In the genomic region with DNA sequence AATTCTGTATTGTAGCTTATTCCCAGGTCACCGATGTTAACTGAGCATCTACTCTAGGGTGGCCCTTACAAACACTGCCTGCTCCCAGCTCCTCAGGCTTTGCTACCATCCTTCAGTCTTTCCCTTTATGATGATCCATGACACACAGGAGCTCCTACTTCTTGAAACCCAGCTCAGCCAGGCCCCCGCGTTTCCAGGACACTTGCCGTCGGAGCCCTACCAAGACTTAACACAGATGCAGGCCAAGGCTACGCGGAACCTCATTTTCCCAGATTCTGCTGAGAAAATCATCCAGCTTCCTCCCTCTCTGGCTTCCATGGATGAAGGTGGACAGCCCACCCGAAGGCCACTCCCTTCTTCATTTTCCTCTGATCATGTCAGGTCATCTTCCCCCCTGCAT, we compare ENCODE assay signal across 30 cellular contexts.
"Had no signal": no experiment of that assay in that cellular context is flagged by ENCODE, and none has a peak within 500 bp of the region (broad histone marks: within the 10 kb centered on the region; RNA-seq: fewer than 3 reads in every experiment).

No MANE protein-coding gene starts in this region.

- H3K4me1 ChIP-seq: foreskin keratinocyte, gastrocnemius medialis had no signal

- H3K27ac Mint-ChIP-seq: activated B cell treated with CpG ODN at 0.5 μM for 24 hours; activated CD4-positive, alpha-beta memory T cell treated with anti-CD3 and anti-CD28 coated beads for 36 hours; activated CD4-positive, alpha-beta T cell treated with anti-CD3 and anti-CD28 coated beads for 36 hours; activated CD8-positive, alpha-beta memory T cell treated with anti-CD3 and anti-CD28 coated beads, Interleukin-2, amount 10 ng/mL, durations not matched to agents 7 days and 5 days; activated naive CD8-positive, alpha-beta T cell; activated T-helper 1 cell treated with anti-CD3 and anti-CD28 coated beads, Interleukin-12 subunit alpha, Interleukin-12 subunit beta, Interleukin-2, Interleukin-4 antibody, amounts not matched to agents 30 ng/mL and 10 ng/mL and 1 ng/mL, durations not matched to agents 14 hours and 24 hours and 36 hours; activated T-helper 2 cell treated with anti-CD3 and anti-CD28 coated beads, Interferon-gamma antibody, Interleukin-2, Interleukin-4, amounts not matched to agents 10 μg/mL and 5 μg/mL and 100 μg/mL, durations not matched to agents 14 hours and 24 hours and 36 hours; effector memory CD8-positive, alpha-beta T cell had no signal

- H3K4me3 ChIP-seq: esophagus muscularis mucosa, gastrocnemius medialis, heart right ventricle had no signal

- FAIRE-seq: astrocyte, colon had no signal

- DNase-seq: activated B cell treated with CpG ODN at 0.5 μM for 24 hours; activated CD4-positive, alpha-beta memory T cell treated with anti-CD3 and anti-CD28 coated beads for 36 hours; activated CD4-positive, alpha-beta T cell treated with anti-CD3 and anti-CD28 coated beads for 36 hours; activated CD8-positive, alpha-beta memory T cell treated with anti-CD3 and anti-CD28 coated beads, Interleukin-2, amount 10 ng/mL, durations not matched to agents 7 days and 5 days; activated CD8-positive, alpha-beta memory T cell treated with anti-CD3 and anti-CD28 coated beads, Interleukin-2, amount 50 U/mL, for 4 hours; activated CD8-positive, alpha-beta T cell treated with anti-CD3 and anti-CD28 coated beads, Interleukin-2, amount 10 ng/mL, durations not matched to agents 7 days and 5 days; activated effector memory CD4-positive, alpha-beta T cell treated with anti-CD3 and anti-CD28 coated beads, Interleukin-2, amount 50 U/mL, for 16 hours; activated naive CD4-positive, alpha-beta T cell treated with anti-CD3 and anti-CD28 coated beads, Interleukin-2, amount 50 U/mL, for 16 hours; activated T-cell treated with anti-CD3 and anti-CD28 coated beads, Interleukin-2, amount 50 U/mL, for 1 hour; activated T-cell treated with anti-CD3 and anti-CD28 coated beads, Interleukin-2, amount 50 U/mL, for 48 hours; amniotic stem cell; anterior cingulate cortex; brain microvascular endothelial cell; caudate nucleus; cortex of kidney; dermis blood vessel endothelial cell; effector CD4-positive, alpha-beta T cell; effector memory CD8-positive, alpha-beta T cell; erythroblast; foreskin keratinocyte; gastrocnemius medialis; heart right ventricle had no signal

- H3K27ac ChIP-seq: brain microvascular endothelial cell, esophagus muscularis mucosa, foreskin keratinocyte, gastrocnemius medialis, heart right ventricle, VCaP had no signal

- H3K4me1 Mint-ChIP-seq: activated B cell treated with CpG ODN at 0.5 μM for 24 hours had no signal

- H3K36me3 ChIP-seq: brain microvascular endothelial cell, gastrocnemius medialis had no signal

- H3K4me3 Mint-ChIP-seq: activated B cell treated with CpG ODN at 0.5 μM for 24 hours; activated CD4-positive, alpha-beta memory T cell treated with anti-CD3 and anti-CD28 coated beads for 36 hours; activated CD4-positive, alpha-beta T cell treated with anti-CD3 and anti-CD28 coated beads for 36 hours; activated CD8-positive, alpha-beta memory T cell treated with anti-CD3 and anti-CD28 coated beads, Interleukin-2, amount 10 ng/mL, durations not matched to agents 7 days and 5 days; activated CD8-positive, alpha-beta T cell treated with anti-CD3 and anti-CD28 coated beads, Interleukin-2, amount 10 ng/mL, durations not matched to agents 7 days and 5 days; activated naive CD8-positive, alpha-beta T cell; activated T-helper 1 cell treated with anti-CD3 and anti-CD28 coated beads, Interleukin-12 subunit alpha, Interleukin-12 subunit beta, Interleukin-2, Interleukin-4 antibody, amounts not matched to agents 30 ng/mL and 10 ng/mL and 1 ng/mL, durations not matched to agents 14 hours and 24 hours and 36 hours; effector memory CD8-positive, alpha-beta T cell had no signal

- H3K9me3 ChIP-seq: esophagus muscularis mucosa, gastrocnemius medialis, heart right ventricle had no signal

- H3K27me3 Mint-ChIP-seq: activated B cell treated with CpG ODN at 0.5 μM for 24 hours; activated CD4-positive, alpha-beta memory T cell treated with anti-CD3 and anti-CD28 coated beads for 36 hours; activated CD4-positive, alpha-beta T cell treated with anti-CD3 and anti-CD28 coated beads for 36 hours; activated CD8-positive, alpha-beta memory T cell treated with anti-CD3 and anti-CD28 coated beads, Interleukin-2, amount 10 ng/mL, durations not matched to agents 7 days and 5 days; activated naive CD8-positive, alpha-beta T cell; effector memory CD8-positive, alpha-beta T cell had no signal

- ATAC-seq: activated CD4-positive, alpha-beta T cell treated with anti-CD3 and anti-CD28 coated beads for 36 hours; activated CD4-positive, CD25-positive, alpha-beta regulatory T cell treated with anti-CD3 and anti-CD28 coated beads, Interleukin-2, amount 50 U/mL, for 24 hours; activated CD8-positive, alpha-beta memory T cell treated with anti-CD3 and anti-CD28 coated beads, Interleukin-2, amount 10 ng/mL, durations not matched to agents 7 days and 5 days; activated CD8-positive, alpha-beta T cell treated with anti-CD3 and anti-CD28 coated beads, Interleukin-2, amount 10 ng/mL, durations not matched to agents 7 days and 5 days; effector memory CD8-positive, alpha-beta T cell; foreskin keratinocyte; gastrocnemius medialis; heart right ventricle had no signal

- H3K9me3 Mint-ChIP-seq: activated B cell treated with CpG ODN at 0.5 μM for 24 hours; activated CD4-positive, alpha-beta memory T cell treated with anti-CD3 and anti-CD28 coated beads for 36 hours; activated T-helper 1 cell treated with anti-CD3 and anti-CD28 coated beads, Interleukin-12 subunit alpha, Interleukin-12 subunit beta, Interleukin-2, Interleukin-4 antibody, amounts not matched to agents 30 ng/mL and 10 ng/mL and 1 ng/mL, durations not matched to agents 14 hours and 24 hours and 36 hours; activated T-helper 2 cell treated with anti-CD3 and anti-CD28 coated beads, Interferon-gamma antibody, Interleukin-2, Interleukin-4, amounts not matched to agents 10 μg/mL and 5 μg/mL and 100 μg/mL, durations not matched to agents 14 hours and 24 hours and 36 hours; effector memory CD8-positive, alpha-beta T cell had no signal
